Comparison of ENCODE assay signal across 1 cellular context in genomic region chr14:63852817-63853730, GRCh38.
TF ChIP-seq lines count a peak whose summit lies in the region.

A gene with protein sequence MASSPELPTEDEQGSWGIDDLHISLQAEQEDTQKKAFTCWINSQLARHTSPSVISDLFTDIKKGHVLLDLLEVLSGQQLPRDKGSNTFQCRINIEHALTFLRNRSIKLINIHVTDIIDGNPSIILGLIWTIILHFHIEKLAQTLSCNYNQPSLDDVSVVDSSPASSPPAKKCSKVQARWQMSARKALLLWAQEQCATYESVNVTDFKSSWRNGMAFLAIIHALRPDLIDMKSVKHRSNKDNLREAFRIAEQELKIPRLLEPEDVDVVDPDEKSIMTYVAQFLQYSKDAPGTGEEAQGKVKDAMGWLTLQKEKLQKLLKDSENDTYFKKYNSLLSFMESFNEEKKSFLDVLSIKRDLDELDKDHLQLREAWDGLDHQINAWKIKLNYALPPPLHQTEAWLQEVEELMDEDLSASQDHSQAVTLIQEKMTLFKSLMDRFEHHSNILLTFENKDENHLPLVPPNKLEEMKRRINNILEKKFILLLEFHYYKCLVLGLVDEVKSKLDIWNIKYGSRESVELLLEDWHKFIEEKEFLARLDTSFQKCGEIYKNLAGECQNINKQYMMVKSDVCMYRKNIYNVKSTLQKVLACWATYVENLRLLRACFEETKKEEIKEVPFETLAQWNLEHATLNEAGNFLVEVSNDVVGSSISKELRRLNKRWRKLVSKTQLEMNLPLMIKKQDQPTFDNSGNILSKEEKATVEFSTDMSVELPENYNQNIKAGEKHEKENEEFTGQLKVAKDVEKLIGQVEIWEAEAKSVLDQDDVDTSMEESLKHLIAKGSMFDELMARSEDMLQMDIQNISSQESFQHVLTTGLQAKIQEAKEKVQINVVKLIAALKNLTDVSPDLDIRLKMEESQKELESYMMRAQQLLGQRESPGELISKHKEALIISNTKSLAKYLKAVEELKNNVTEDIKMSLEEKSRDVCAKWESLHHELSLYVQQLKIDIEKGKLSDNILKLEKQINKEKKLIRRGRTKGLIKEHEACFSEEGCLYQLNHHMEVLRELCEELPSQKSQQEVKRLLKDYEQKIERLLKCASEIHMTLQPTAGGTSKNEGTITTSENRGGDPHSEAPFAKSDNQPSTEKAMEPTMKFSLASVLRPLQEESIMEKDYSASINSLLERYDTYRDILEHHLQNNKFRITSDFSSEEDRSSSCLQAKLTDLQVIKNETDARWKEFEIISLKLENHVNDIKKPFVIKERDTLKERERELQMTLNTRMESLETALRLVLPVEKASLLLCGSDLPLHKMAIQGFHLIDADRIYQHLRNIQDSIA (N-terminal part only) (plus strand): TSS chr14:63853004. CDS start chr14:63909149, 56,145 bp downstream.

TF ChIP-seq in HepG2, 621 proteins besides CTCF, POLR2A, EP300 and RAD21 (continued from another document and continues in another):
- TF ChIP-seq PATZ1 (CRISPR knock-in tag; IDR thresholded peaks at IDR 0.05) (peak; percentile 42; the same call in 1 of the 2 replicates), TFAP4 (IDR thresholded peaks at IDR 0.05; ENCODE audit: borderline replicate concordance, low read depth) (no peak), TBP (CRISPR knock-in tag; IDR thresholded peaks at IDR 0.05) (no peak), NONO (IDR thresholded peaks at IDR 0.05) (no peak), NONO (CRISPR knock-in tag; conservative IDR thresholded peaks at IDR 0.05) (0 out of 2 replicates have a peak, but pooled peaks have one; percentile 21), IKZF4 (CRISPR knock-in tag; IDR thresholded peaks at IDR 0.05; ENCODE audit: borderline replicate concordance, low read depth, not compliant biosample characterization) (no peak), HNRNPK (IDR thresholded peaks at IDR 0.05; ENCODE audit: low read depth, low read length, poor library complexity, severe bottlenecking) (peak; percentile 58), ESRRA (CRISPR knock-in tag; IDR thresholded peaks at IDR 0.05; ENCODE audit: low read depth) (no peak), ZBTB7B (CRISPR knock-in tag; IDR thresholded peaks at IDR 0.05) (no peak), HOXA9 (CRISPR knock-in tag; IDR thresholded peaks at IDR 0.05; ENCODE audit: borderline replicate concordance) (no peak), ZNF678 (CRISPR knock-in tag; IDR thresholded peaks at IDR 0.05) (no peak), SAP130 (CRISPR knock-in tag; IDR thresholded peaks at IDR 0.05; ENCODE audit: low read depth) (0 out of 2 replicates have a peak, but pooled peaks have one; percentile 11), TBL1XR1 (IDR thresholded peaks at IDR 0.05; ENCODE audit: borderline replicate concordance, low read length, partially characterized antibody) (no peak), ZNF569 (CRISPR knock-in tag; IDR thresholded peaks at IDR 0.05; ENCODE audit: borderline replicate concordance) (no peak), RFX1 (IDR thresholded peaks at IDR 0.05) (no peak), CREM (IDR thresholded peaks at IDR 0.05) (no peak), CREM (CRISPR knock-in tag; IDR thresholded peaks at IDR 0.05) (no peak), CEBPG (CRISPR knock-in tag; IDR thresholded peaks at IDR 0.05) (no peak), NFKBIZ (CRISPR knock-in tag; IDR thresholded peaks at IDR 0.05) (no peak), BHLHE40 (IDR thresholded peaks at IDR 0.05; ENCODE audit: low read length) (no peak), RXRA (CRISPR knock-in tag; IDR thresholded peaks at IDR 0.05) (no peak), KMT2B (CRISPR knock-in tag; IDR thresholded peaks at IDR 0.05) (no peak), KDM5A (IDR thresholded peaks at IDR 0.05; ENCODE audit: borderline replicate concordance, low read length) (no peak), ZFP36L1 (CRISPR knock-in tag; IDR thresholded peaks at IDR 0.05) (no peak), ZNF598 (CRISPR knock-in tag; IDR thresholded peaks at IDR 0.05; ENCODE audit: borderline replicate concordance) (no peak), ZNF552 (CRISPR knock-in tag; IDR thresholded peaks at IDR 0.05; ENCODE audit: borderline replicate concordance) (no peak), SMYD3 (CRISPR knock-in tag; IDR thresholded peaks at IDR 0.05) (no peak), HNF4G (IDR thresholded peaks at IDR 0.05; ENCODE audit: borderline replicate concordance, low read depth, low read length) (no peak), HNF4G (CRISPR knock-in tag; IDR thresholded peaks at IDR 0.05; ENCODE audit: borderline replicate concordance, low read depth) (no peak), KLF13 (CRISPR knock-in tag; IDR thresholded peaks at IDR 0.05) (no peak), STAT6 (CRISPR knock-in tag; IDR thresholded peaks at IDR 0.05; ENCODE audit: borderline replicate concordance) (no peak), ZNF296 (CRISPR knock-in tag; conservative IDR thresholded peaks at IDR 0.05) (no peak), CBX2 (IDR thresholded peaks at IDR 0.05; ENCODE audit: low read depth, low read length) (no peak), CBX2 (CRISPR knock-in tag; IDR thresholded peaks at IDR 0.05; ENCODE audit: low read depth) (no peak), ZNF251 (CRISPR knock-in tag; IDR thresholded peaks at IDR 0.05) (no peak), ZNF34 (CRISPR knock-in tag; IDR thresholded peaks at IDR 0.05; ENCODE audit: borderline replicate concordance) (no peak), ZSCAN5A (CRISPR knock-in tag; IDR thresholded peaks at IDR 0.05; ENCODE audit: borderline replicate concordance) (no peak)
- TF ChIP-seq, protein P1, sequence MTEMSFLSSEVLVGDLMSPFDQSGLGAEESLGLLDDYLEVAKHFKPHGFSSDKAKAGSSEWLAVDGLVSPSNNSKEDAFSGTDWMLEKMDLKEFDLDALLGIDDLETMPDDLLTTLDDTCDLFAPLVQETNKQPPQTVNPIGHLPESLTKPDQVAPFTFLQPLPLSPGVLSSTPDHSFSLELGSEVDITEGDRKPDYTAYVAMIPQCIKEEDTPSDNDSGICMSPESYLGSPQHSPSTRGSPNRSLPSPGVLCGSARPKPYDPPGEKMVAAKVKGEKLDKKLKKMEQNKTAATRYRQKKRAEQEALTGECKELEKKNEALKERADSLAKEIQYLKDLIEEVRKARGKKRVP (CRISPR knock-in tag; IDR thresholded peaks at IDR 0.05): no peak
- TF ChIP-seq, protein P2, sequence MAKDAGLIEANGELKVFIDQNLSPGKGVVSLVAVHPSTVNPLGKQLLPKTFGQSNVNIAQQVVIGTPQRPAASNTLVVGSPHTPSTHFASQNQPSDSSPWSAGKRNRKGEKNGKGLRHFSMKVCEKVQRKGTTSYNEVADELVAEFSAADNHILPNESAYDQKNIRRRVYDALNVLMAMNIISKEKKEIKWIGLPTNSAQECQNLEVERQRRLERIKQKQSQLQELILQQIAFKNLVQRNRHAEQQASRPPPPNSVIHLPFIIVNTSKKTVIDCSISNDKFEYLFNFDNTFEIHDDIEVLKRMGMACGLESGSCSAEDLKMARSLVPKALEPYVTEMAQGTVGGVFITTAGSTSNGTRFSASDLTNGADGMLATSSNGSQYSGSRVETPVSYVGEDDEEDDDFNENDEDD (CRISPR knock-in tag; IDR thresholded peaks at IDR 0.05; ENCODE audit: borderline replicate concordance): peak; percentile 51; the same call in 1 of the 2 replicates
- TF ChIP-seq, protein P3, sequence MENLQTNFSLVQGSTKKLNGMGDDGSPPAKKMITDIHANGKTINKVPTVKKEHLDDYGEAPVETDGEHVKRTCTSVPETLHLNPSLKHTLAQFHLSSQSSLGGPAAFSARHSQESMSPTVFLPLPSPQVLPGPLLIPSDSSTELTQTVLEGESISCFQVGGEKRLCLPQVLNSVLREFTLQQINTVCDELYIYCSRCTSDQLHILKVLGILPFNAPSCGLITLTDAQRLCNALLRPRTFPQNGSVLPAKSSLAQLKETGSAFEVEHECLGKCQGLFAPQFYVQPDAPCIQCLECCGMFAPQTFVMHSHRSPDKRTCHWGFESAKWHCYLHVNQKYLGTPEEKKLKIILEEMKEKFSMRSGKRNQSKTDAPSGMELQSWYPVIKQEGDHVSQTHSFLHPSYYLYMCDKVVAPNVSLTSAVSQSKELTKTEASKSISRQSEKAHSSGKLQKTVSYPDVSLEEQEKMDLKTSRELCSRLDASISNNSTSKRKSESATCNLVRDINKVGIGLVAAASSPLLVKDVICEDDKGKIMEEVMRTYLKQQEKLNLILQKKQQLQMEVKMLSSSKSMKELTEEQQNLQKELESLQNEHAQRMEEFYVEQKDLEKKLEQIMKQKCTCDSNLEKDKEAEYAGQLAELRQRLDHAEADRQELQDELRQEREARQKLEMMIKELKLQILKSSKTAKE (CRISPR knock-in tag; IDR thresholded peaks at IDR 0.05; ENCODE audit: borderline replicate concordance): no peak
- TF ChIP-seq, protein P4, sequence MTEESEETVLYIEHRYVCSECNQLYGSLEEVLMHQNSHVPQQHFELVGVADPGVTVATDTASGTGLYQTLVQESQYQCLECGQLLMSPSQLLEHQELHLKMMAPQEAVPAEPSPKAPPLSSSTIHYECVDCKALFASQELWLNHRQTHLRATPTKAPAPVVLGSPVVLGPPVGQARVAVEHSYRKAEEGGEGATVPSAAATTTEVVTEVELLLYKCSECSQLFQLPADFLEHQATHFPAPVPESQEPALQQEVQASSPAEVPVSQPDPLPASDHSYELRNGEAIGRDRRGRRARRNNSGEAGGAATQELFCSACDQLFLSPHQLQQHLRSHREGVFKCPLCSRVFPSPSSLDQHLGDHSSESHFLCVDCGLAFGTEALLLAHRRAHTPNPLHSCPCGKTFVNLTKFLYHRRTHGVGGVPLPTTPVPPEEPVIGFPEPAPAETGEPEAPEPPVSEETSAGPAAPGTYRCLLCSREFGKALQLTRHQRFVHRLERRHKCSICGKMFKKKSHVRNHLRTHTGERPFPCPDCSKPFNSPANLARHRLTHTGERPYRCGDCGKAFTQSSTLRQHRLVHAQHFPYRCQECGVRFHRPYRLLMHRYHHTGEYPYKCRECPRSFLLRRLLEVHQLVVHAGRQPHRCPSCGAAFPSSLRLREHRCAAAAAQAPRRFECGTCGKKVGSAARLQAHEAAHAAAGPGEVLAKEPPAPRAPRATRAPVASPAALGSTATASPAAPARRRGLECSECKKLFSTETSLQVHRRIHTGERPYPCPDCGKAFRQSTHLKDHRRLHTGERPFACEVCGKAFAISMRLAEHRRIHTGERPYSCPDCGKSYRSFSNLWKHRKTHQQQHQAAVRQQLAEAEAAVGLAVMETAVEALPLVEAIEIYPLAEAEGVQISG (CRISPR knock-in tag; IDR thresholded peaks at IDR 0.05): peak; percentile 17
- TF ChIP-seq, protein P5, sequence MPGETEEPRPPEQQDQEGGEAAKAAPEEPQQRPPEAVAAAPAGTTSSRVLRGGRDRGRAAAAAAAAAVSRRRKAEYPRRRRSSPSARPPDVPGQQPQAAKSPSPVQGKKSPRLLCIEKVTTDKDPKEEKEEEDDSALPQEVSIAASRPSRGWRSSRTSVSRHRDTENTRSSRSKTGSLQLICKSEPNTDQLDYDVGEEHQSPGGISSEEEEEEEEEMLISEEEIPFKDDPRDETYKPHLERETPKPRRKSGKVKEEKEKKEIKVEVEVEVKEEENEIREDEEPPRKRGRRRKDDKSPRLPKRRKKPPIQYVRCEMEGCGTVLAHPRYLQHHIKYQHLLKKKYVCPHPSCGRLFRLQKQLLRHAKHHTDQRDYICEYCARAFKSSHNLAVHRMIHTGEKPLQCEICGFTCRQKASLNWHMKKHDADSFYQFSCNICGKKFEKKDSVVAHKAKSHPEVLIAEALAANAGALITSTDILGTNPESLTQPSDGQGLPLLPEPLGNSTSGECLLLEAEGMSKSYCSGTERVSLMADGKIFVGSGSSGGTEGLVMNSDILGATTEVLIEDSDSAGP (CRISPR knock-in tag; IDR thresholded peaks at IDR 0.05; ENCODE audit: borderline replicate concordance): no peak
